ENCODE assay signal across 8 cellular contexts in genomic region chr15:70196314-70197291, GRCh38.
DNase-seq lines count a peak whose midpoint lies in the region; ATAC-seq, FAIRE-seq and TF ChIP-seq lines count a peak whose summit lies in the region.

No MANE protein-coding gene starts in this region.

- H3K27ac ChIP-seq in IMR-90 (ENCODE audit: insufficient read depth, low read length) = peak overlapping the region; percentile 22; the same call in 1 of the 2 replicates
- peak overlapping the region; percentile 36 for H3K27ac ChIP-seq in SJSA1

- ATAC-seq in GM21576 (IDR thresholded peaks at IDR 0.05; ENCODE audit: unreplicated experiment) = peak; percentile 71
- peak; percentile 10 for ATAC-seq in IMR-90 (ENCODE audit: low read depth)
- ATAC-seq in central memory CD8-positive, alpha-beta T cell (replicated peaks; ENCODE audit: extremely low read depth, poor library complexity, severe bottlenecking) = no peak
- ATAC-seq in natural killer cell treated with Interleukin-12 subunit alpha and Interleukin-12 subunit beta and Interleukin-15 and Interleukin-18, amount 100 ng/mL, for 72 hours = peak; percentile 18 to 40

- no TSS peak for BruUV-seq in IMR-90 (replicated peaks; lab: Mats Ljungman, UMichigan)

- peak overlapping the region; percentile 3 for H2BK5ac ChIP-seq in IMR-90 (ENCODE audit: low read depth, low read length, poor library complexity, severe bottlenecking)

- H2BK20ac ChIP-seq in IMR-90 (ENCODE audit: low read depth, low read length) = peak overlapping the region; percentile 37; the same call in 1 of the 2 replicates

- dilution Hi-C loops in IMR-90 (cut with HindIII; ENCODE audit: low sequenced_read_pairs, unreplicated experiment) = no loop called here

- H3K27me3 Mint-ChIP-seq in central memory CD8-positive, alpha-beta T cell = peaks cover 16% of the 10 kb centered on the region
- peaks cover 15 to 38% of the 10 kb centered on the region in 2 donors for H3K27me3 Mint-ChIP-seq in natural killer cell treated with Interleukin-12 subunit alpha and Interleukin-12 subunit beta and Interleukin-15 and Interleukin-18, amount 100 ng/mL, for 72 hours

- CTCF ChIA-PET in IMR-90 (lab: Yijun Ruan, JAX) = no interaction called here

- H3K9ac ChIP-seq in IMR-90 (ENCODE audit: low read depth, low read length) = no peak overlapping the region

- H3K4me3 Mint-ChIP-seq in central memory CD8-positive, alpha-beta T cell = no peak overlapping the region
- H3K4me3 Mint-ChIP-seq in natural killer cell treated with Interleukin-12 subunit alpha and Interleukin-12 subunit beta and Interleukin-15 and Interleukin-18, amount 100 ng/mL, for 72 hours = no peak overlapping the region

- peak overlapping the region; percentile 6; the same call in 1 of the 2 replicates for H4K91ac ChIP-seq in IMR-90 (ENCODE audit: insufficient read depth, low read depth, low read length)

- TF ChIP-seq RAD21 in IMR-90 (IDR thresholded peaks at IDR 0.05; ENCODE audit: low read length) = no peak

- no peak overlapping the region for H3K56ac ChIP-seq in IMR-90 (ENCODE audit: extremely low read depth, insufficient read depth, low read length)

- peak overlapping the region; percentile 39 for H2AK9ac ChIP-seq in IMR-90 (replicated peaks; ENCODE audit: low read depth, low read length, poor library complexity)

- H4K5ac ChIP-seq in IMR-90 (ENCODE audit: low read depth, low read length) = 0 out of 2 replicates have a peak overlapping the region, but pooled peaks have one; percentile 0

- H3K27ac Mint-ChIP-seq in central memory CD8-positive, alpha-beta T cell (ENCODE audit: low read depth) = peak overlapping the region; percentile 72
- H3K27ac Mint-ChIP-seq in natural killer cell treated with Interleukin-12 subunit alpha and Interleukin-12 subunit beta and Interleukin-15 and Interleukin-18, amount 100 ng/mL, for 72 hours = no peak overlapping the region

- H2AK5ac ChIP-seq in IMR-90 (ENCODE audit: low read depth, low read length) = peak overlapping the region; percentile 56

- POLR2A ChIA-PET in IMR-90 (lab: Charles Lee; ENCODE audit: unreplicated experiment) = no interaction called here

- in situ Hi-C loops in IMR-90 (cut with MboI; ENCODE audit: low sequenced_read_pairs) = no loop called here

- H3K9me1 ChIP-seq in IMR-90 (ENCODE audit: insufficient read depth, low read length) = 0 out of 2 replicates have a peak, but pooled peaks cover 5% of the 10 kb centered on the region

- peak overlapping the region; percentile 38 for H2AFZ ChIP-seq in IMR-90 (replicated peaks; ENCODE audit: low read length, poor library complexity)

- H4K8ac ChIP-seq in IMR-90 (ENCODE audit: low read depth in 2 of 2, low read length in 2 of 2) = peak overlapping the region in 1 of 2 experiments; percentile 45; a peak in 1 of 4 replicates

- DNase-seq in EH (ENCODE audit: low read depth) = peak; percentile 90
- DNase-seq in IMR-90 = peak; percentile 88
- peak; percentile 68 to 80 for DNase-seq in SJSA1 (ENCODE audit: low read depth in 1 of 2, low spot score in 2 of 2)
- DNase-seq in central memory CD8-positive, alpha-beta T cell (ENCODE audit: low spot score in 2 of 2) = no peak
- DNase-seq in natural killer cell treated with Interleukin-12 subunit alpha and Interleukin-12 subunit beta and Interleukin-15 and Interleukin-18, amount 100 ng/mL, for 72 hours (ENCODE audit: low spot score) = no peak
- DNase-seq in urothelium cell line (ENCODE audit: low spot score) = peak; percentile 94
- no peak for DNase-seq in amniotic stem cell (lab: John Stamatoyannopoulos, UW)

- H3K14ac ChIP-seq in IMR-90 (replicated peaks; ENCODE audit: low read depth, low read length) = 0 out of 2 replicates have a peak overlapping the region, but pooled peaks have one; percentile 35

- WGBS in IMR-90 (ENCODE audit: extremely low coverage in 2 of 2, insufficient read length in 1 of 2), 2 experiments = 67% methylated on average over 7 of the region's 21 CpGs; no CpG with 5 or more reads in 1 of the 2 experiments

- peaks cover 8% of the 10 kb centered on the region for H3K4me1 Mint-ChIP-seq in central memory CD8-positive, alpha-beta T cell
- H3K4me1 Mint-ChIP-seq in natural killer cell treated with Interleukin-12 subunit alpha and Interleukin-12 subunit beta and Interleukin-15 and Interleukin-18, amount 100 ng/mL, for 72 hours (ENCODE audit: low read depth in 2 of 2) = no peaks in the 10 kb centered on the region

- FAIRE-seq in urothelium cell line (lab: Jason Lieb, UNC) = peak; percentile 96

- H3K23ac ChIP-seq in IMR-90 (ENCODE audit: low read depth, low read length) = peak overlapping the region; percentile 10; the same call in 1 of the 2 replicates

- H4K20me1 ChIP-seq in IMR-90 (ENCODE audit: insufficient read depth, low read length) = no peaks in the 10 kb centered on the region

- H3K9me3 ChIP-seq in IMR-90 (ENCODE audit: control insufficient read depth, insufficient read depth, low read length) (peaks cover 3% of the 10 kb centered on the region), SJSA1 (replicated peaks) (no peaks in the 10 kb centered on the region)

- H3K4me3 ChIP-seq in IMR-90 (ENCODE audit: insufficient read depth, low read depth, low read length) (no peak overlapping the region), SJSA1 (no peak overlapping the region)

- peak overlapping the region; percentile 14 for H3K18ac ChIP-seq in IMR-90 (ENCODE audit: low read depth, low read length)

- H3K36me3 Mint-ChIP-seq in central memory CD8-positive, alpha-beta T cell (ENCODE audit: insufficient read depth) = no peaks in the 10 kb centered on the region
- H3K36me3 Mint-ChIP-seq in natural killer cell treated with Interleukin-12 subunit alpha and Interleukin-12 subunit beta and Interleukin-15 and Interleukin-18, amount 100 ng/mL, for 72 hours = peaks cover 5% of the 10 kb centered on the region

- no peak for TF ChIP-seq POLR2A in IMR-90 (IDR thresholded peaks at IDR 0.05; ENCODE audit: low read depth, low read length)

- no peak overlapping the region for H3K4me2 ChIP-seq in IMR-90 (ENCODE audit: low read depth, low read length)

- H3K79me1 ChIP-seq in IMR-90 (ENCODE audit: low read depth in 1 of 2, low read length in 2 of 2) = no peaks in the 10 kb centered on the region

- no peaks in the 10 kb centered on the region for H3K9me3 Mint-ChIP-seq in central memory CD8-positive, alpha-beta T cell
- no peaks in the 10 kb centered on the region for H3K9me3 Mint-ChIP-seq in natural killer cell treated with Interleukin-12 subunit alpha and Interleukin-12 subunit beta and Interleukin-15 and Interleukin-18, amount 100 ng/mL, for 72 hours

- peak overlapping the region; percentile 73 for H3K4ac ChIP-seq in IMR-90 (ENCODE audit: low read depth, low read length)

- H2BK120ac ChIP-seq in IMR-90 (ENCODE audit: low read depth, low read length) = peak overlapping the region; percentile 41; the same call in 1 of the 2 replicates

- H3K4me1 ChIP-seq in IMR-90 (ENCODE audit: control insufficient read depth, insufficient read depth, low read length) = peaks cover 14% of the 10 kb centered on the region
- peaks cover 24% of the 10 kb centered on the region for H3K4me1 ChIP-seq in SJSA1 (replicated peaks)

- H3K27me3 ChIP-seq in IMR-90 (ENCODE audit: control insufficient read depth, insufficient read depth, low read length) (peaks cover 28% of the 10 kb centered on the region), SJSA1 (replicated peaks) (no peaks in the 10 kb centered on the region)

- no peak for TF ChIP-seq CTCF in IMR-90 (conservative IDR thresholded peaks at IDR 0.05; ENCODE audit: low read depth, low read length)

- H3K36me3 ChIP-seq in IMR-90 (ENCODE audit: control insufficient read depth, insufficient read depth, low read length) = no peaks in the 10 kb centered on the region
- H3K36me3 ChIP-seq in SJSA1 = no peaks in the 10 kb centered on the region

- intact Hi-C loops in IMR-90 (cut with micrococcal nuclease) = no loop called here

- H2BK15ac ChIP-seq in IMR-90 (ENCODE audit: low read depth, low read length) = peak overlapping the region; percentile 25; the same call in 1 of the 3 replicates

TF ChIP-seq in IMR-90, 13 proteins besides CTCF, POLR2A, EP300 and RAD21:
- no peak for TF ChIP-seq ELK1 (IDR thresholded peaks at IDR 0.05; ENCODE audit: borderline replicate concordance, low read depth, low read length)
- peak; percentile 88 for TF ChIP-seq CEBPB (IDR thresholded peaks at IDR 0.05; ENCODE audit: low read depth, low read length)

Comparison
In these comparisons a context has a peak if more than half of its experiments do, and no peak if none do; other contexts are left out.
1. DNase-seq: peak in EH (single experiment), IMR-90 (single experiment), SJSA1 (2 of 2) and urothelium cell line (single experiment); none in central memory CD8-positive, alpha-beta T cell (0 of 2), natural killer cell treated with Interleukin-12 subunit alpha and Interleukin-12 subunit beta and Interleukin-15 and Interleukin-18, amount 100 ng/mL, for 72 hours (single experiment) and amniotic stem cell (single experiment).